ENCODE assay signal across 17 cellular contexts in the genomic region with DNA sequence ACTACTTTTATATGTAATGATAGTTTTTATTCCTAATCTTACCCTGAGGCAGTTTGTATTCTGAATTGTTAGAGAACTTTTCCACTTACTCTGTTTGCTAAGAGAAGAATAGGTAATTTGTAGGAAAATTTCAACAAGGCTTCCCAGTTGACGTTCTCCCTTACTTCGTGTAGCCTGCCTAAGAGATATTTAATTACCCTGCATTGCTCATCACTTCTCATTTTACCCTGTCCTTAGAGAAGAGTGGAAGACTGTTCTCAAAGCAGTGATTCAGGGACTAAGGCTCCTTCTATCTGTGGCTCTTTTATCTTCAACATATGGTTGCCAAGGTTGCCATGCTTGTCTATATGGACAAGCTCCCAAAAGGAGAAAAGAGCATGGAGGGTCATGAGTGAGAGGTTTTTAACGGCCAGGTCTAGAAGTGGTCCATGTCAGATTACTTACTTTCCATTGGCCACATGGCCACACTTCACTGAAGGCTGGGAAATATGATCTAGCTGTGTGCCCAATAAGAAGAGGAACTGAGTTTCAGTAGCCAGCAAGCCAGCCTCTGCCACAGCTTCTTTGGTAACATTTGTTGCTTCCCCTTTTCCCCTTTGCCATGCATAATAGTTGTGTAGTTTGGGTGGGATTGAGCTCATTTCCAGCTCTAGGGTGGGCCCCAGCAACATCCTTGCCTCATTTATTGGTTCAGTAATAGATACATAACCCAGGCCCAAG. TPM values are rescaled to one million over a fixed set of nuclear protein-coding genes. Genes with fewer than 3 reads are reported as not detected.
DNase-seq lines count a peak whose midpoint lies in the region; ATAC-seq, FAIRE-seq and TF ChIP-seq lines count a peak whose summit lies in the region.
"Had no signal": no experiment of that assay in that cellular context is flagged by ENCODE, and none has a peak within 500 bp of the region (broad histone marks: within the 10 kb centered on the region; RNA-seq: fewer than 3 reads in every experiment).

No MANE protein-coding gene starts in this region.

- H3K14ac ChIP-seq in neuronal stem cell (ENCODE audit: low read length) = no peak overlapping the region

- no peak overlapping the region for H3K4ac ChIP-seq in neuronal stem cell (ENCODE audit: low read length)

- H3K4me1 ChIP-seq in K562 (replicated peaks in 1 of 2; ENCODE audit: control insufficient read depth in 2 of 2, insufficient read depth in 2 of 2, low read length in 2 of 2) (peaks cover 13 to 35% of the 10 kb centered on the region in 2 experiments; a peak in 4 of 5 replicates), testis (peaks cover 16% of the 10 kb centered on the region), neuronal stem cell (ENCODE audit: control insufficient read depth in 2 of 2, insufficient read depth in 1 of 2, low read depth in 1 of 2, low read length in 2 of 2) (peaks cover 0 to 6% of the 10 kb centered on the region in 2 donors)

- H3K9ac ChIP-seq in K562 (ENCODE audit: insufficient read depth in 1 of 2, low read depth in 2 of 2, low read length in 2 of 2) = no peak overlapping the region
- H3K9ac ChIP-seq in neuronal stem cell (ENCODE audit: low read depth, low read length, poor library complexity) = no peak overlapping the region

- H4K91ac ChIP-seq in neuronal stem cell (ENCODE audit: low read depth, low read length, poor library complexity) = no peak overlapping the region

- POLR2A ChIA-PET in K562 (lab: Yijun Ruan, JAX) = interaction anchor here (0.5 to 1.4 kb wide), 6 partner anchors 9 to 224 kb away, joined by 3 to 6 read pairs (median 4); no protein-coding TSS in a partner anchor

- H2BK12ac ChIP-seq in neuronal stem cell (ENCODE audit: low read length) = no peak overlapping the region

- no peak overlapping the region for H3K4me2 ChIP-seq in K562 (ENCODE audit: insufficient read depth, low read length)
- no peak overlapping the region for H3K4me2 ChIP-seq in neuronal stem cell (ENCODE audit: insufficient read depth, low read length, poor library complexity, severe bottlenecking)

- no peaks in the 10 kb centered on the region for H3K27me3 ChIP-seq in K562 (ENCODE audit: control insufficient read depth in 2 of 2, insufficient read depth in 2 of 2, low read length in 2 of 2)
- H3K27me3 ChIP-seq in testis = no peaks in the 10 kb centered on the region
- H3K27me3 ChIP-seq in neuronal stem cell (ENCODE audit: control insufficient read depth in 3 of 3, insufficient read depth in 3 of 3, low read depth in 1 of 3, low read length in 3 of 3) = no peaks in the 10 kb centered on the region

- peak; percentile 78 to 85 for DNase-seq in AML-193 (lab: John Stamatoyannopoulos, UW)
- DNase-seq in GM12892 (ENCODE audit: insufficient read length) = no peak
- DNase-seq in NOMO-1 treated with DMSO at 0.1 percent for 48 hours (lab: John Stamatoyannopoulos, UW; ENCODE audit: unreplicated experiment) = peak; percentile 91
- no peak for DNase-seq in K562 (ENCODE audit: extremely low read depth in 1 of 4, low spot score in 3 of 4)
- no peak for DNase-seq in stimulated activated CD4-positive, alpha-beta T cell treated with anti-CD3 and anti-CD28 coated beads, Interleukin-4, amount 100 ng/mL, for 4 hours
- DNase-seq in testis = no peak
- DNase-seq in activated CD4-positive, alpha-beta T cell treated with anti-CD3 and anti-CD28 coated beads, Interleukin-2, amount 50 U/mL, for 1 hour = no peak
- DNase-seq in neuronal stem cell (ENCODE audit: low spot score) = no peak
- DNase-seq: activated naive CD4-positive, alpha-beta T cell treated with Interleukin-2 at 50 U/mL for 16 hours; anterior cingulate cortex; COR-L47; H9; NCI-H1436 treated with DMSO at 0.1 percent for 48 hours; NCI-H2227 treated with DMSO at 0.1 percent for 48 hours; stimulated activated CD4-positive, alpha-beta T cell treated with anti-CD3 and anti-CD28 coated beads, Interleukin-2, amount 100 ng/mL, for 24 hours; T1000 had no signal

- no peak overlapping the region for H2AK5ac ChIP-seq in neuronal stem cell (ENCODE audit: low read depth, low read length)

- H2BK120ac ChIP-seq in neuronal stem cell (ENCODE audit: low read depth, low read length) = no peak overlapping the region

- TF ChIP-seq CTCF in K562 (IDR thresholded peaks at IDR 0.05 in 2 of 3, conservative IDR thresholded peaks at IDR 0.05 in 1 of 3; ENCODE audit: insufficient read depth in 2 of 3, low read depth in 1 of 3, low read length in 3 of 3) (no peak), testis (IDR thresholded peaks at IDR 0.05) (no peak)

- TF ChIP-seq POLR2A in GM12892 (IDR thresholded peaks at IDR 0.05; ENCODE audit: low read depth, low read length) (no peak), K562 (conservative IDR thresholded peaks at IDR 0.05) (no peak), testis (IDR thresholded peaks at IDR 0.05) (no peak)

- no peak overlapping the region for H3K23ac ChIP-seq in neuronal stem cell (ENCODE audit: low read depth, low read length, poor library complexity)

- peaks cover 2% of the 10 kb centered on the region for H3K79me1 ChIP-seq in neuronal stem cell (ENCODE audit: low read depth, low read length)

- in situ Hi-C loops in K562 (cut with MboI) = no loop called here

- H3K9me3 ChIP-seq in K562 (replicated peaks; ENCODE audit: control insufficient read depth, insufficient read depth, low read depth, low read length) (no peaks in the 10 kb centered on the region), testis (no peaks in the 10 kb centered on the region), neuronal stem cell (replicated peaks in 1 of 2; ENCODE audit: control insufficient read depth in 2 of 2, insufficient read depth in 1 of 2, low read depth in 1 of 2, low read length in 2 of 2) (no peaks in the 10 kb centered on the region)

- H4K20me1 ChIP-seq in K562 (replicated peaks; ENCODE audit: control insufficient read depth, insufficient read depth, low read length) = peaks cover 13% of the 10 kb centered on the region

- no peak overlapping the region for H3K18ac ChIP-seq in neuronal stem cell (ENCODE audit: low read length)

- no peak overlapping the region for H2BK5ac ChIP-seq in neuronal stem cell (ENCODE audit: low read length)

- intact Hi-C loops in K562 (cut with micrococcal nuclease) = loop anchor here (2.0 kb wide), 1 partner anchor 21 kb away; no protein-coding TSS in a partner anchor
- intact Hi-C loops in testis (cut with DNase I; ENCODE audit: low total_unique reads) = no loop called here

- peaks cover 87% of the 10 kb centered on the region for H3K79me2 ChIP-seq in K562 (ENCODE audit: control insufficient read depth, insufficient read depth, low read length)

- WGBS in K562 (ENCODE audit: insufficient coverage, low coverage, missing lambda C conversion rate) = 51% methylated on average over 3 of the region's 3 CpGs
- 83 to 92% methylated on average over 3 of the region's 3 CpGs for WGBS in testis, 2 donors
- no CpG with 5 or more reads among the region's 3 CpGs for WGBS in neuronal stem cell (ENCODE audit: extremely low coverage in 2 of 2, insufficient read length in 2 of 2, insufficient replicate concordance in 1 of 2), 2 donors

- FAIRE-seq in GM12892 (lab: Jason Lieb, UNC) (peak; percentile 5), K562 (lab: Jason Lieb, UNC) (no peak)
- FAIRE-seq: endometrium had no signal

- ATAC-seq in K562 = no peak

- H3K9me1 ChIP-seq in K562 (ENCODE audit: control insufficient read depth, insufficient read depth, low read length) = peaks cover 3% of the 10 kb centered on the region

- TF ChIP-seq RAD21 in K562 (CRISPR knock-in tag; conservative IDR thresholded peaks at IDR 0.05 in 1 of 2, IDR thresholded peaks at IDR 0.05 in 1 of 2) = no peak

- H3K27ac ChIP-seq in K562 (ENCODE audit: extremely low read depth, low read depth, low read length) = no peak overlapping the region
- no peak overlapping the region for H3K27ac ChIP-seq in testis
- no peak overlapping the region for H3K27ac ChIP-seq in neuronal stem cell (replicated peaks; ENCODE audit: low read length)

- no peak overlapping the region for H2BK15ac ChIP-seq in neuronal stem cell (ENCODE audit: low read length)

- no peak overlapping the region for H2AFZ ChIP-seq in K562 (ENCODE audit: low read depth, low read length)
- no peak overlapping the region for H2AFZ ChIP-seq in neuronal stem cell (ENCODE audit: low read length)

- no TSS peak for BruUV-seq in K562 (replicated peaks; lab: Mats Ljungman, UMichigan)

- H4K8ac ChIP-seq in neuronal stem cell (ENCODE audit: low read depth, low read length) = no peak overlapping the region

- H3K4me3 ChIP-seq in K562 (no peak overlapping the region), testis (no peak overlapping the region), neuronal stem cell (ENCODE audit: low read length in 2 of 2) (no peak overlapping the region)

- H3K36me3 ChIP-seq in K562 (ENCODE audit: control insufficient read depth, insufficient read depth, low read length) (peaks cover 3% of the 10 kb centered on the region; the same call in 1 of the 3 replicates), testis (ENCODE audit: low read depth, missing control alignments) (no peaks in the 10 kb centered on the region), neuronal stem cell (replicated peaks in 1 of 2; ENCODE audit: control insufficient read depth in 2 of 2, insufficient read depth in 2 of 2, low read length in 2 of 2) (no peaks in the 10 kb centered on the region)

- CTCF ChIA-PET in K562 (lab: Yijun Ruan, JAX; ENCODE audit: low intra/inter-chr PET ratio) = no interaction called here

- TF ChIP-seq EP300 in K562 (IDR thresholded peaks at IDR 0.05; ENCODE audit: low read length) = no peak

RNA-seq across cellular contexts. Expression of gene PDE8A, which starts 22.1 kb away (rescaled TPM):
- polyA plus RNA-seq in GM12892 (2012; ENCODE audit: missing spikeins) = 24.2 TPM
- 146 and 283 TPM in 2 replicates for total RNA-seq in K562 (2011; cell fraction: chromatin; rRNA removed; ENCODE audit: low replicate concordance)
- 42.5 and 64.0 TPM in 2 replicates for total RNA-seq in K562 (2011; cell fraction: nucleolus; rRNA removed)
- total RNA-seq in K562 (2011; cell fraction: nucleoplasm; rRNA removed) = 102 and 103 TPM in 2 replicates
- total RNA-seq in K562 (2014; rRNA removed) (16.8 and 17.6 TPM in 2 replicates), K562 (2014; rRNA removed; fragmentation: Illumina TruSeq; extraction: Trizol) (20.5 and 25.5 TPM in 2 replicates), K562 (2015; rRNA removed; fragmentation: Illumina TruSeq; extraction: Trizol) (19.8 and 22.3 TPM in 2 replicates), K562 (2021) (19.8 and 20.9 TPM in 2 replicates), testis (10 to 100 TPM; 67.3 to 67.8 TPM)
- polyA plus RNA-seq in K562 (2011; rRNA removed) (37.1 and 40.3 TPM in 2 replicates), K562 (2014; fragmentation: Illumina TruSeq; extraction: Trizol) (23.7 and 26.4 TPM in 2 replicates), K562 (2014; fragmentation: Nextera tagmentation; extraction: Ambion mirVana) (1 to 10 TPM; 5.9 to 7.9 TPM), K562 (2014; rRNA removed) (21.0 and 24.4 TPM in 2 replicates), testis (ENCODE audit: insufficient read depth, low read depth, low replicate concordance) (27.8 TPM)
- 11.1 and 16.1 TPM in 2 replicates for polyA plus RNA-seq in K562 (2011; cell fraction: cytosol; rRNA removed)
- 76.0 and 83.4 TPM in 2 replicates for polyA plus RNA-seq in K562 (2011; cell fraction: nucleus; rRNA removed)
- 11.8 and 13.9 TPM in 2 replicates for polyA plus RNA-seq in K562 (2012)
- polyA minus RNA-seq in K562 (2011; rRNA and poly(A)+ RNA removed) = 52.2 and 52.6 TPM in 2 replicates
- polyA minus RNA-seq in K562 (2011; cell fraction: cytosol; rRNA and poly(A)+ RNA removed) = 11.0 and 19.1 TPM in 2 replicates
- 34.6 and 64.8 TPM in 2 replicates for polyA minus RNA-seq in K562 (2011; cell fraction: nucleus; rRNA and poly(A)+ RNA removed)
- polyA plus RNA-seq in neuronal stem cell (2013, experiment 1 of 2) = 2.8 TPM
- 3.8 TPM for polyA plus RNA-seq in neuronal stem cell (2013, experiment 2 of 2)

Comparison
In these comparisons a context has a peak if more than half of its experiments do, and no peak if none do; other contexts are left out.
1. DNase-seq: peak in AML-193 (2 of 2) and NOMO-1 treated with DMSO at 0.1 percent for 48 hours (single experiment); none in GM12892 (single experiment), K562 (0 of 4), stimulated activated CD4-positive, alpha-beta T cell treated with anti-CD3 and anti-CD28 coated beads, Interleukin-4, amount 100 ng/mL, for 4 hours (0 of 2), testis (single experiment), activated CD4-positive, alpha-beta T cell treated with anti-CD3 and anti-CD28 coated beads, Interleukin-2, amount 50 U/mL, for 1 hour (single experiment) and neuronal stem cell (single experiment).